ENCODE assay signal across 8 cellular contexts in the genomic region with DNA sequence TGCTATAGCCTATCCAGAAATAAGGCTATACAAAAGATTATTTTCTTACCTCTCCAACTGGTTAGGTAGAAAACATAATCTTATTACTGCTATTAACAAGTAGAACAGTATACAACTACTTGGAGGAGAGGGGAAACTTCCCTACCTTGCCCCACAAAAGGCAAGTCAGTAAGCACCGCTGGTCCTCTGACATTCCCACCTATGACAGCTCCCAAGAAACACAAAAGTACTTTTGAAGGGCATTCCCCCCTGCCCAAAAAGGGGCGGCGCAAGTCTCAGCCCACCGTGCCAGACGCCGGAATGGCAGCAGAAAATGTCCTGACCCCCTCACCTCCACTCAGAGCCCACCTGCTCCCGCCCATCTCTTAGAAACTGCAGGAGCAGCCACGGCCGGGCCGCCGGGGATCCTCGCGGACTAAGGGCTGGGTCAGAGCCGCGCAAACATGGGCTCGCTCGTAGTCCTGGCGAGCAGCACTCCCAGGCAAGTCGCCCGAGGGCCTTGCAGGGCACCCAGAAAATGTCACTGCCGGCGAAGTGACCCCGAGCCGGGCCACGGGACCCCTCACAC. TPM values are rescaled to one million over a fixed set of nuclear protein-coding genes. Genes with fewer than 3 reads are reported as not detected.
DNase-seq lines count a peak whose midpoint lies in the region; ATAC-seq lines count a peak whose summit lies in the region.

No MANE protein-coding gene starts in this region.

- H3K4me3 Mint-ChIP-seq in activated naive CD8-positive, alpha-beta T cell treated with anti-CD3 and anti-CD28 coated beads, Interleukin-2, amount 10 ng/mL, durations not matched to agents 7 days and 5 days: peak overlapping the region; percentile 96

- peak overlapping the region; percentile 90 for H3K27ac Mint-ChIP-seq in activated naive CD8-positive, alpha-beta T cell treated with anti-CD3 and anti-CD28 coated beads, Interleukin-2, amount 10 ng/mL, durations not matched to agents 7 days and 5 days

- H3K4me1 Mint-ChIP-seq in activated naive CD8-positive, alpha-beta T cell treated with anti-CD3 and anti-CD28 coated beads, Interleukin-2, amount 10 ng/mL, durations not matched to agents 7 days and 5 days: peaks cover 26% of the 10 kb centered on the region

- ATAC-seq in GM19467 (IDR thresholded peaks at IDR 0.05; ENCODE audit: unreplicated experiment) (peak; percentile 21), HG03558 (IDR thresholded peaks at IDR 0.05; ENCODE audit: extremely low read depth, unreplicated experiment) (peak; percentile 11)
- peak; percentile 44 for ATAC-seq in activated naive CD8-positive, alpha-beta T cell treated with anti-CD3 and anti-CD28 coated beads, Interleukin-2, amount 10 ng/mL, durations not matched to agents 7 days and 5 days (ENCODE audit: low read depth)

- no peaks in the 10 kb centered on the region for H3K9me3 Mint-ChIP-seq in activated naive CD8-positive, alpha-beta T cell treated with anti-CD3 and anti-CD28 coated beads, Interleukin-2, amount 10 ng/mL, durations not matched to agents 7 days and 5 days

- H3K27me3 Mint-ChIP-seq in activated naive CD8-positive, alpha-beta T cell treated with anti-CD3 and anti-CD28 coated beads, Interleukin-2, amount 10 ng/mL, durations not matched to agents 7 days and 5 days: no peaks in the 10 kb centered on the region

- in situ Hi-C loops in KBM-7 (cut with MboI; ENCODE audit: low pct_unique_long_range_greater_than_20kb, low sequenced_read_pairs): no loop called here

- DNase-seq in ELR (ENCODE audit: low read depth) (peak; percentile 40), hepatic stellate cell (ENCODE audit: low spot score) (peak; percentile 36), skeletal muscle cell (ENCODE audit: low read depth) (no peak), KBM-7 (no peak), ureter (ENCODE audit: low spot score) (no peak)
- DNase-seq in activated naive CD8-positive, alpha-beta T cell treated with anti-CD3 and anti-CD28 coated beads, Interleukin-2, amount 10 ng/mL, durations not matched to agents 7 days and 5 days: no peak

- peak overlapping the region; percentile 97 for H3K4me3 ChIP-seq in skeletal muscle cell (ENCODE audit: low read depth, low read length)

- POLR2A ChIA-PET in activated naive CD8-positive, alpha-beta T cell treated with anti-CD3 and anti-CD28 coated beads, Interleukin-2, amount 10 ng/mL, durations not matched to agents 7 days and 5 days (lab: Charles Lee): interaction anchor here (0.8 to 1.0 kb wide), 2 partner anchors 37 to 68 kb away, joined by 3 to 6 read pairs; partner anchors contain the start of gene NUDT15

- peaks cover 16% of the 10 kb centered on the region for H3K36me3 Mint-ChIP-seq in activated naive CD8-positive, alpha-beta T cell treated with anti-CD3 and anti-CD28 coated beads, Interleukin-2, amount 10 ng/mL, durations not matched to agents 7 days and 5 days

RNA-seq across cellular contexts. Expression of gene SUCLA2, which starts 0.4 kb away (rescaled TPM):
- 10 to 100 TPM; 31.3 to 33.6 TPM for total RNA-seq in activated naive CD8-positive, alpha-beta T cell treated with anti-CD3 and anti-CD28 coated beads, Interleukin-2, amount 10 ng/mL, durations not matched to agents 7 days and 5 days
- total RNA-seq in ureter: 37.0 TPM

RNA-seq across cellular contexts. Expression of gene NUDT15, which starts 36.9 kb away (rescaled TPM):
- total RNA-seq in activated naive CD8-positive, alpha-beta T cell treated with anti-CD3 and anti-CD28 coated beads, Interleukin-2, amount 10 ng/mL, durations not matched to agents 7 days and 5 days: 10 to 100 TPM; 10.7 TPM
- 13.2 TPM for total RNA-seq in ureter

Comparison
In these comparisons a context has a peak if more than half of its experiments do, and no peak if none do; other contexts are left out.
1. DNase-seq: peak in ELR (single experiment) and hepatic stellate cell (single experiment); none in activated naive CD8-positive, alpha-beta T cell treated with anti-CD3 and anti-CD28 coated beads, Interleukin-2, amount 10 ng/mL, durations not matched to agents 7 days and 5 days (single experiment), skeletal muscle cell (single experiment), KBM-7 (single experiment) and ureter (single experiment).
2. Peak in every context shown above with its lines, with median percentiles within 50 percentile points of each other: ATAC-seq.